In genomic region chr9:114043660-114044059, GRCh38 we compare ENCODE assay signal across 2 cellular contexts. TPM values are rescaled to one million over a fixed set of nuclear protein-coding genes. Genes with fewer than 3 reads are reported as not detected.
"Had no signal": no experiment of that assay in that cellular context is flagged by ENCODE, and none has a peak within 500 bp of the region (broad histone marks: within the 10 kb centered on the region; RNA-seq: fewer than 3 reads in every experiment).

No MANE protein-coding gene starts in this region.

RNA-seq across cellular contexts. Expression of gene AMBP, which starts 34.4 kb away (rescaled TPM):
- total RNA-seq: G401 had no signal

RNA-seq across cellular contexts. Expression of gene KIF12, which starts 55.4 kb away (rescaled TPM):
- total RNA-seq: GM12878 had no signal
- polyA plus RNA-seq: GM12878 had no signal
